1 cellular context compared by ENCODE assay signal in the genomic region with DNA sequence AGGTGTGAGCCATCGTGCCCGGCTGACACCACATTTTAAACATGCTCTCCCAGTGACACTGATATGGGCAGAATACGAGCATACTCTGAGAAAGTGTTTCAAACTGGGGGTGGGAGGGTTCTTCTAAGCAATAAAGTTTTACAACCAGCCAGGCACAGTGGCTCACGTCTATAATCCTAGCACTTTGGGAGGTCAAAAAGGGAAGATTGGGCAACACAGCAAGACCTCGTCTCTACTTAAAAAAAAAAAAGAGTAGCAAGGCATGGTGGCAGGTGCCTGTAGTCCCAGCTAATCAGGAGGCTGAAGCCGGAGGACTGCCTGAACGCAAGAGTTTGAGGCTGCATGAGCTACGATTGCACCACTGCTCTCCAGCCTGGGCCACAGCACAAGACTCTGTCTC.
TF ChIP-seq lines count a peak whose summit lies in the region.

No MANE protein-coding gene starts in this region.

TF ChIP-seq in GM23338, 12 proteins besides CTCF, POLR2A, EP300 and RAD21 (continued from another document):
- TF ChIP-seq, protein P1, sequence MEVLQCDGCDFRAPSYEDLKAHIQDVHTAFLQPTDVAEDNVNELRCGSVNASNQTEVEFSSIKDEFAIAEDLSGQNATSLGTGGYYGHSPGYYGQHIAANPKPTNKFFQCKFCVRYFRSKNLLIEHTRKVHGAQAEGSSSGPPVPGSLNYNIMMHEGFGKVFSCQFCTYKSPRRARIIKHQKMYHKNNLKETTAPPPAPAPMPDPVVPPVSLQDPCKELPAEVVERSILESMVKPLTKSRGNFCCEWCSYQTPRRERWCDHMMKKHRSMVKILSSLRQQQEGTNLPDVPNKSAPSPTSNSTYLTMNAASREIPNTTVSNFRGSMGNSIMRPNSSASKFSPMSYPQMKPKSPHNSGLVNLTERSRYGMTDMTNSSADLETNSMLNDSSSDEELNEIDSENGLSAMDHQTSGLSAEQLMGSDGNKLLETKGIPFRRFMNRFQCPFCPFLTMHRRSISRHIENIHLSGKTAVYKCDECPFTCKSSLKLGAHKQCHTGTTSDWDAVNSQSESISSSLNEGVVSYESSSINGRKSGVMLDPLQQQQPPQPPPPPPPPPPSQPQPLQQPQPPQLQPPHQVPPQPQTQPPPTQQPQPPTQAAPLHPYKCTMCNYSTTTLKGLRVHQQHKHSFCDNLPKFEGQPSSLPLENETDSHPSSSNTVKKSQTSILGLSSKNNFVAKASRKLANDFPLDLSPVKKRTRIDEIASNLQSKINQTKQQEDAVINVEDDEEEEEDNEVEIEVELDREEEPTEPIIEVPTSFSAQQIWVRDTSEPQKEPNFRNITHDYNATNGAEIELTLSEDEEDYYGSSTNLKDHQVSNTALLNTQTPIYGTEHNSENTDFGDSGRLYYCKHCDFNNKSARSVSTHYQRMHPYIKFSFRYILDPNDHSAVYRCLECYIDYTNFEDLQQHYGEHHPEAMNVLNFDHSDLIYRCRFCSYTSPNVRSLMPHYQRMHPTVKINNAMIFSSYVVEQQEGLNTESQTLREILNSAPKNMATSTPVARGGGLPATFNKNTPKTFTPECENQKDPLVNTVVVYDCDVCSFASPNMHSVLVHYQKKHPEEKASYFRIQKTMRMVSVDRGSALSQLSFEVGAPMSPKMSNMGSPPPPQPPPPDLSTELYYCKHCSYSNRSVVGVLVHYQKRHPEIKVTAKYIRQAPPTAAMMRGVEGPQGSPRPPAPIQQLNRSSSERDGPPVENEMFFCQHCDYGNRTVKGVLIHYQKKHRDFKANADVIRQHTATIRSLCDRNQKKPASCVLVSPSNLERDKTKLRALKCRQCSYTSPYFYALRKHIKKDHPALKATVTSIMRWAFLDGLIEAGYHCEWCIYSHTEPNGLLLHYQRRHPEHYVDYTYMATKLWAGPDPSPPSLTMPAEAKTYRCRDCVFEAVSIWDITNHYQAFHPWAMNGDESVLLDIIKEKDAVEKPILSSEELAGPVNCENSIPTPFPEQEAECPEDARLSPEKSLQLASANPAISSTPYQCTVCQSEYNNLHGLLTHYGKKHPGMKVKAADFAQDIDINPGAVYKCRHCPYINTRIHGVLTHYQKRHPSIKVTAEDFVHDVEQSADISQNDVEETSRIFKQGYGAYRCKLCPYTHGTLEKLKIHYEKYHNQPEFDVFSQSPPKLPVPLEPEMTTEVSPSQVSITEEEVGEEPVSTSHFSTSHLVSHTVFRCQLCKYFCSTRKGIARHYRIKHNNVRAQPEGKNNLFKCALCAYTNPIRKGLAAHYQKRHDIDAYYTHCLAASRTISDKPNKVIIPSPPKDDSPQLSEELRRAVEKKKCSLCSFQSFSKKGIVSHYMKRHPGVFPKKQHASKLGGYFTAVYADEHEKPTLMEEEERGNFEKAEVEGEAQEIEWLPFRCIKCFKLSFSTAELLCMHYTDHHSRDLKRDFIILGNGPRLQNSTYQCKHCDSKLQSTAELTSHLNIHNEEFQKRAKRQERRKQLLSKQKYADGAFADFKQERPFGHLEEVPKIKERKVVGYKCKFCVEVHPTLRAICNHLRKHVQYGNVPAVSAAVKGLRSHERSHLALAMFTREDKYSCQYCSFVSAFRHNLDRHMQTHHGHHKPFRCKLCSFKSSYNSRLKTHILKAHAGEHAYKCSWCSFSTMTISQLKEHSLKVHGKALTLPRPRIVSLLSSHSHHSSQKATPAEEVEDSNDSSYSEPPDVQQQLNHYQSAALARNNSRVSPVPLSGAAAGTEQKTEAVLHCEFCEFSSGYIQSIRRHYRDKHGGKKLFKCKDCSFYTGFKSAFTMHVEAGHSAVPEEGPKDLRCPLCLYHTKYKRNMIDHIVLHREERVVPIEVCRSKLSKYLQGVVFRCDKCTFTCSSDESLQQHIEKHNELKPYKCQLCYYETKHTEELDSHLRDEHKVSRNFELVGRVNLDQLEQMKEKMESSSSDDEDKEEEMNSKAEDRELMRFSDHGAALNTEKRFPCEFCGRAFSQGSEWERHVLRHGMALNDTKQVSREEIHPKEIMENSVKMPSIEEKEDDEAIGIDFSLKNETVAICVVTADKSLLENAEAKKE (CRISPR knock-in tag; IDR thresholded peaks at IDR 0.05), result no peak
- TF ChIP-seq EZH2phosphoT487 (IDR thresholded peaks at IDR 0.05; ENCODE audit: unreplicated experiment), result no peak
- no peak for TF ChIP-seq ETS1 (IDR thresholded peaks at IDR 0.05)
- TF ChIP-seq ZNF114 (CRISPR knock-in tag; IDR thresholded peaks at IDR 0.05), result no peak
- TF ChIP-seq, protein P2, sequence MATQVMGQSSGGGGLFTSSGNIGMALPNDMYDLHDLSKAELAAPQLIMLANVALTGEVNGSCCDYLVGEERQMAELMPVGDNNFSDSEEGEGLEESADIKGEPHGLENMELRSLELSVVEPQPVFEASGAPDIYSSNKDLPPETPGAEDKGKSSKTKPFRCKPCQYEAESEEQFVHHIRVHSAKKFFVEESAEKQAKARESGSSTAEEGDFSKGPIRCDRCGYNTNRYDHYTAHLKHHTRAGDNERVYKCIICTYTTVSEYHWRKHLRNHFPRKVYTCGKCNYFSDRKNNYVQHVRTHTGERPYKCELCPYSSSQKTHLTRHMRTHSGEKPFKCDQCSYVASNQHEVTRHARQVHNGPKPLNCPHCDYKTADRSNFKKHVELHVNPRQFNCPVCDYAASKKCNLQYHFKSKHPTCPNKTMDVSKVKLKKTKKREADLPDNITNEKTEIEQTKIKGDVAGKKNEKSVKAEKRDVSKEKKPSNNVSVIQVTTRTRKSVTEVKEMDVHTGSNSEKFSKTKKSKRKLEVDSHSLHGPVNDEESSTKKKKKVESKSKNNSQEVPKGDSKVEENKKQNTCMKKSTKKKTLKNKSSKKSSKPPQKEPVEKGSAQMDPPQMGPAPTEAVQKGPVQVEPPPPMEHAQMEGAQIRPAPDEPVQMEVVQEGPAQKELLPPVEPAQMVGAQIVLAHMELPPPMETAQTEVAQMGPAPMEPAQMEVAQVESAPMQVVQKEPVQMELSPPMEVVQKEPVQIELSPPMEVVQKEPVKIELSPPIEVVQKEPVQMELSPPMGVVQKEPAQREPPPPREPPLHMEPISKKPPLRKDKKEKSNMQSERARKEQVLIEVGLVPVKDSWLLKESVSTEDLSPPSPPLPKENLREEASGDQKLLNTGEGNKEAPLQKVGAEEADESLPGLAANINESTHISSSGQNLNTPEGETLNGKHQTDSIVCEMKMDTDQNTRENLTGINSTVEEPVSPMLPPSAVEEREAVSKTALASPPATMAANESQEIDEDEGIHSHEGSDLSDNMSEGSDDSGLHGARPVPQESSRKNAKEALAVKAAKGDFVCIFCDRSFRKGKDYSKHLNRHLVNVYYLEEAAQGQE (IDR thresholded peaks at IDR 0.05; ENCODE audit: unreplicated experiment), result no peak
- TF ChIP-seq EZH2 (IDR thresholded peaks at IDR 0.05; ENCODE audit: low read depth, unreplicated experiment), result no peak
- TF ChIP-seq POLR2AphosphoS5 (IDR thresholded peaks at IDR 0.05; ENCODE audit: low read depth), result no peak
